ENCODE assay signal across 13 cellular contexts in genomic region chr5:54360089-54360488, GRCh38. TPM values are rescaled to one million over a fixed set of nuclear protein-coding genes. Genes with fewer than 3 reads are reported as not detected.
DNase-seq lines count a peak whose midpoint lies in the region; ATAC-seq, FAIRE-seq and TF ChIP-seq lines count a peak whose summit lies in the region.
"Had no signal": no experiment of that assay in that cellular context is flagged by ENCODE, and none has a peak within 500 bp of the region (broad histone marks: within the 10 kb centered on the region; RNA-seq: fewer than 3 reads in every experiment).

No MANE protein-coding gene starts in this region.

- H3T11ph ChIP-seq in H9 (ENCODE audit: low read length): no peak overlapping the region

- no peak overlapping the region for H3K14ac ChIP-seq in H9 (ENCODE audit: insufficient read depth, low read length)

- H4K5ac ChIP-seq in H9 (ENCODE audit: insufficient read length, low read depth, low read length): no peak overlapping the region

- H3K4me3 Mint-ChIP-seq in H9 (no peak overlapping the region), WTC11 (no peak overlapping the region)
- H3K4me3 Mint-ChIP-seq in naive thymus-derived CD4-positive, alpha-beta T cell: no peak overlapping the region

- H3K56ac ChIP-seq in H9 (ENCODE audit: insufficient read length, low read depth, low read length): no peak overlapping the region

- H4K91ac ChIP-seq in H9 (ENCODE audit: insufficient read length, low read depth, low read length): no peak overlapping the region

- H3K18ac ChIP-seq in H9 (ENCODE audit: insufficient read length, low read depth, low read length): no peak overlapping the region

- WGBS in H9 (ENCODE audit: extremely low coverage, insufficient read length, low lambda C conversion rate): no CpG with 5 or more reads among the region's 5 CpGs
- WGBS in small intestine, 3 donors: 27 to 43% (median 38%) methylated on average over 5 of the region's 5 CpGs

- no peak overlapping the region for H3K4me2 ChIP-seq in H9 (ENCODE audit: insufficient read depth, insufficient read length, low read length)

- H3K9me3 ChIP-seq in H9 (ENCODE audit: control insufficient read depth, low read depth, low read length): no peaks in the 10 kb centered on the region
- no peaks in the 10 kb centered on the region for H3K9me3 ChIP-seq in small intestine (ENCODE audit: control insufficient read depth, low read depth)
- H3K9me3 ChIP-seq in naive thymus-derived CD4-positive, alpha-beta T cell (ENCODE audit: control insufficient read depth in 2 of 3, low read length in 3 of 3): no peaks in the 10 kb centered on the region

- no peak for TF ChIP-seq CTCF in H9 (conservative IDR thresholded peaks at IDR 0.05)
- no peak for TF ChIP-seq CTCF in WTC11 (IDR thresholded peaks at IDR 0.05)

- no peak overlapping the region for H2AK5ac ChIP-seq in H9 (ENCODE audit: insufficient read length, low read length)

- H3K23ac ChIP-seq in H9 (ENCODE audit: insufficient read length, low read depth, low read length): no peak overlapping the region

- H3K27me3 Mint-ChIP-seq in H9 (ENCODE audit: low read depth) (peaks cover 1% of the 10 kb centered on the region; the same call in 1 of the 2 replicates), WTC11 (ENCODE audit: low read depth) (no peaks in the 10 kb centered on the region; the same call in 1 of the 2 replicates)
- H3K27me3 Mint-ChIP-seq in naive thymus-derived CD4-positive, alpha-beta T cell: peaks cover 13 to 32% (median 25%) of the 10 kb centered on the region in 5 donors
- H3K27me3 Mint-ChIP-seq: progenitor cell of endocrine pancreas had no signal

- no peak overlapping the region for H2BK120ac ChIP-seq in H9 (ENCODE audit: low read depth, low read length, poor library complexity, severe bottlenecking)

- ATAC-seq in WTC11 (peak; percentile 71), left ventricle myocardium superior (peak; percentile 33)
- ATAC-seq in activated CD4-positive, CD25-positive, alpha-beta regulatory T cell treated with anti-CD3 and anti-CD28 coated beads, Interleukin-2, amount 50 U/mL, for 24 hours: no peak
- ATAC-seq in naive thymus-derived CD4-positive, alpha-beta T cell: no peak
- ATAC-seq: HCT116 had no signal

- H3K27me3 ChIP-seq in H9 (ENCODE audit: insufficient read depth, low read length) (no peaks in the 10 kb centered on the region), small intestine (ENCODE audit: control insufficient read depth in 2 of 2, insufficient read depth in 2 of 2, low read length in 2 of 2) (peaks cover 0 to 1% of the 10 kb centered on the region in 2 donors)
- no peaks in the 10 kb centered on the region for H3K27me3 ChIP-seq in naive thymus-derived CD4-positive, alpha-beta T cell (ENCODE audit: control insufficient read depth in 2 of 2, insufficient read depth in 2 of 2, low read length in 2 of 2)

- H3K27ac ChIP-seq in H9 (ENCODE audit: insufficient read length, low read depth, low read length) (no peak overlapping the region), small intestine (ENCODE audit: low read depth in 1 of 2, low read length in 1 of 2) (no peak overlapping the region)
- H3K27ac ChIP-seq in naive thymus-derived CD4-positive, alpha-beta T cell (ENCODE audit: low read depth, low read length): no peak overlapping the region
- H3K27ac ChIP-seq: HL-60 had no signal

- intact Hi-C loops in left ventricle myocardium superior (cut with micrococcal nuclease): no loop called here
- intact Hi-C loops in naive thymus-derived CD4-positive, alpha-beta T cell (cut with micrococcal nuclease): no loop called here

- POLR2A ChIA-PET in WTC11 (lab: Charles Lee): no interaction called here
- POLR2A ChIA-PET in naive thymus-derived CD4-positive, alpha-beta T cell (lab: Charles Lee): no interaction called here

- H2BK20ac ChIP-seq in H9 (ENCODE audit: low read depth, low read length, poor library complexity, severe bottlenecking): no peak overlapping the region

- no peak overlapping the region for H3K4ac ChIP-seq in H9 (ENCODE audit: low read depth, low read length)

- CTCF ChIA-PET in WTC11 (lab: Charles Lee): interaction anchor here (0.8 kb wide), 1 partner anchor 677 kb away, joined by 3 read pairs; no protein-coding TSS in a partner anchor
- CTCF ChIA-PET in naive thymus-derived CD4-positive, alpha-beta T cell (lab: Charles Lee): no interaction called here

- H4K20me1 ChIP-seq in H9 (ENCODE audit: control insufficient read depth, insufficient read depth, insufficient read length): no peaks in the 10 kb centered on the region

- no peak overlapping the region for H2BK12ac ChIP-seq in H9 (ENCODE audit: insufficient read length, low read depth, low read length)

- H3K27ac Mint-ChIP-seq in H9 (peak overlapping the region in 1 of 3 experiments; percentile 57; a peak in 1 of 7 replicates), WTC11 (no peak overlapping the region)
- no peak overlapping the region for H3K27ac Mint-ChIP-seq in naive thymus-derived CD4-positive, alpha-beta T cell
- H3K27ac Mint-ChIP-seq: progenitor cell of endocrine pancreas had no signal

- H3K79me1 ChIP-seq in H9 (ENCODE audit: insufficient read depth, low read depth, low read length, poor library complexity, severe bottlenecking): no peaks in the 10 kb centered on the region

- DNase-seq in H9: peak; percentile 29
- DNase-seq in WTC11 (ENCODE audit: low spot score): no peak
- DNase-seq in left ventricle myocardium superior: no peak
- DNase-seq in small intestine: peak; percentile 47
- no peak for DNase-seq in naive thymus-derived CD4-positive, alpha-beta T cell
- no peak for DNase-seq in GM19240 (ENCODE audit: insufficient read length, low spot score)
- no peak for DNase-seq in activated CD4-positive, alpha-beta T cell treated with anti-CD3 and anti-CD28 coated beads for 4 hours
- DNase-seq: dermis blood vessel endothelial cell, NCI-H146 had no signal

- no peaks in the 10 kb centered on the region for H3K36me3 ChIP-seq in small intestine (ENCODE audit: control insufficient read depth in 2 of 2, insufficient read depth in 2 of 2, low read length in 2 of 2)
- H3K36me3 ChIP-seq in naive thymus-derived CD4-positive, alpha-beta T cell (ENCODE audit: control insufficient read depth in 2 of 3, insufficient read depth in 3 of 3, low read length in 3 of 3): no peaks in the 10 kb centered on the region

- H3K4me1 ChIP-seq in H9 (ENCODE audit: insufficient read depth, low read length) (no peaks in the 10 kb centered on the region), small intestine (ENCODE audit: control insufficient read depth in 2 of 2, insufficient read depth in 1 of 2, low read depth in 1 of 2, low read length in 1 of 2) (peaks cover 0 to 3% of the 10 kb centered on the region in 2 donors)
- H3K4me1 ChIP-seq in naive thymus-derived CD4-positive, alpha-beta T cell (ENCODE audit: control insufficient read depth in 2 of 2, insufficient read depth in 2 of 2, low read length in 2 of 2): no peaks in the 10 kb centered on the region

- peaks cover 14 to 22% of the 10 kb centered on the region in 2 experiments for H3K4me1 Mint-ChIP-seq in H9
- peaks cover 8% of the 10 kb centered on the region for H3K4me1 Mint-ChIP-seq in WTC11
- no peaks in the 10 kb centered on the region for H3K4me1 Mint-ChIP-seq in naive thymus-derived CD4-positive, alpha-beta T cell

- H3K9me3 Mint-ChIP-seq in H9 (peaks cover 9 to 11% of the 10 kb centered on the region in 2 experiments), WTC11 (peaks cover 20% of the 10 kb centered on the region)
- H3K9me3 Mint-ChIP-seq in naive thymus-derived CD4-positive, alpha-beta T cell: peaks cover 0 to 10% (median 8%) of the 10 kb centered on the region in 11 donors

- H2AFZ ChIP-seq in H9 (ENCODE audit: low read length): no peak overlapping the region

- no peak for FAIRE-seq in small intestine (lab: Jason Lieb, UNC)

- H3K79me2 ChIP-seq in H9 (ENCODE audit: insufficient read depth, low read length): no peaks in the 10 kb centered on the region

- H3K36me3 Mint-ChIP-seq in H9 (ENCODE audit: insufficient read depth in 1 of 3, low read depth in 3 of 3) (peaks cover 5 to 10% (median 5%) of the 10 kb centered on the region in 3 experiments; a peak in 6 of 7 replicates), WTC11 (peaks cover 10% of the 10 kb centered on the region)
- no peaks in the 10 kb centered on the region for H3K36me3 Mint-ChIP-seq in naive thymus-derived CD4-positive, alpha-beta T cell

- no peak overlapping the region for H3K4me3 ChIP-seq in small intestine (ENCODE audit: low read depth in 1 of 2, low read length in 2 of 2)
- no peak overlapping the region for H3K4me3 ChIP-seq in naive thymus-derived CD4-positive, alpha-beta T cell (ENCODE audit: low read length)

- no peak overlapping the region for H2BK5ac ChIP-seq in H9 (ENCODE audit: insufficient read length, low read length)

- H3K23me2 ChIP-seq in H9 (ENCODE audit: insufficient read length, low read depth, low read length, poor library complexity, severe bottlenecking): no peaks in the 10 kb centered on the region

- no peak overlapping the region for H4K8ac ChIP-seq in H9 (replicated peaks; ENCODE audit: insufficient read length, low read depth, low read length)

- H2BK15ac ChIP-seq in H9 (ENCODE audit: low read depth, low read length): no peak overlapping the region

- H3K9ac ChIP-seq in H9 (ENCODE audit: extremely low read depth, insufficient read length, low read length): no peak overlapping the region

TF ChIP-seq in WTC11, 78 proteins besides CTCF, POLR2A, EP300 and RAD21 (continues in another document):
- TF ChIP-seq IRF1 (CRISPR knock-in tag; IDR thresholded peaks at IDR 0.05) (no peak), GABPB1 (CRISPR knock-in tag; IDR thresholded peaks at IDR 0.05) (no peak)

RNA-seq across cellular contexts. Expression of gene ARL15, which starts 49.7 kb away (rescaled TPM):
- 13.0 and 14.1 TPM in 2 replicates for total RNA-seq in H9 (2021)
- total RNA-seq in WTC11 (2021): 20.1 to 23.9 TPM (median 21.5 TPM) in 3 replicates
- total RNA-seq in left ventricle myocardium superior: 20.5 TPM
- polyA plus RNA-seq in small intestine: 10 to 100 TPM; 16.5 to 20.9 (median 20.1) TPM
- total RNA-seq in naive thymus-derived CD4-positive, alpha-beta T cell: 10 to 100 TPM in 4 of 5 experiments, 1 to 10 TPM in 1; 9.6 to 15.6 (median 13.6) TPM
- 10 to 100 TPM; 13.3 to 17.1 TPM for polyA plus RNA-seq in naive thymus-derived CD4-positive, alpha-beta T cell

Comparison
In these comparisons a context has a peak if more than half of its experiments do, and no peak if none do; other contexts are left out.
1. DNase-seq: peak in H9 (single experiment) and small intestine (single experiment); none in WTC11 (single experiment), left ventricle myocardium superior (single experiment), naive thymus-derived CD4-positive, alpha-beta T cell (0 of 9), GM19240 (single experiment) and activated CD4-positive, alpha-beta T cell treated with anti-CD3 and anti-CD28 coated beads for 4 hours (0 of 2).
2. ATAC-seq: peak in WTC11 (single experiment) and left ventricle myocardium superior (single experiment); none in activated CD4-positive, CD25-positive, alpha-beta regulatory T cell treated with anti-CD3 and anti-CD28 coated beads, Interleukin-2, amount 50 U/mL, for 24 hours (0 of 2) and naive thymus-derived CD4-positive, alpha-beta T cell (single experiment).